In genomic region chr5:14326035-14326909, GRCh38 we compare ENCODE assay signal across 9 cellular contexts.
A peak's percentile ranks its signal among the peaks of the same experiment; 100 is the strongest.
DNase-seq lines count a peak whose midpoint lies in the region; ATAC-seq and TF ChIP-seq lines count a peak whose summit lies in the region.
"Had no signal": no experiment of that assay in that cellular context is flagged by ENCODE, and none has a peak within 500 bp of the region (broad histone marks: within the 10 kb centered on the region; RNA-seq: fewer than 3 reads in every experiment).

No MANE protein-coding gene starts in this region.

- no peak overlapping the region for H3K4me3 Mint-ChIP-seq in activated B cell treated with CpG ODN at 0.5 μM for 24 hours
- H3K4me3 Mint-ChIP-seq: activated T-cell treated with anti-CD3 and anti-CD28 coated beads, Interleukin-2, amount 50 U/mL, for 4 hours had no signal

- H3K36me3 Mint-ChIP-seq in activated B cell treated with CpG ODN at 0.5 μM for 24 hours (ENCODE audit: low read depth) = peaks cover 64% of the 10 kb centered on the region
- H3K36me3 Mint-ChIP-seq in activated naive CD4-positive, alpha-beta T cell treated with anti-CD3 and anti-CD28 coated beads, Interleukin-2, amount 50 U/mL, for 72 hours = peaks cover 9 to 10% of the 10 kb centered on the region in 2 donors

- TF ChIP-seq CTCF in BE2C (IDR thresholded peaks at IDR 0.05; ENCODE audit: low read depth, low read length) (peak; percentile 59), activated B cell treated with CpG ODN at 0.5 μM for 24 hours (IDR thresholded peaks at IDR 0.05) (no peak), ovary (IDR thresholded peaks at IDR 0.05) (no peak)

- H3K4me1 Mint-ChIP-seq in activated B cell treated with CpG ODN at 0.5 μM for 24 hours = peaks cover 34% of the 10 kb centered on the region

- TF ChIP-seq POLR2A in ovary (IDR thresholded peaks at IDR 0.05) = no peak

- H3K4me1 ChIP-seq in BE2C (peaks cover 15% of the 10 kb centered on the region), ovary (ENCODE audit: insufficient read depth) (peaks cover 16% of the 10 kb centered on the region)

- TF ChIP-seq EP300 in ovary (IDR thresholded peaks at IDR 0.05) = no peak

- H3K27me3 ChIP-seq in BE2C = no peaks in the 10 kb centered on the region
- H3K27me3 ChIP-seq in ovary = no peaks in the 10 kb centered on the region

- H3K9me3 ChIP-seq in BE2C = no peaks in the 10 kb centered on the region
- no peaks in the 10 kb centered on the region for H3K9me3 ChIP-seq in ovary

- H3K27me3 Mint-ChIP-seq in activated B cell treated with CpG ODN at 0.5 μM for 24 hours = no peaks in the 10 kb centered on the region

- H3K27ac ChIP-seq in ovary = no peak overlapping the region

- no peaks in the 10 kb centered on the region for H3K9me3 Mint-ChIP-seq in activated B cell treated with CpG ODN at 0.5 μM for 24 hours
- peaks cover 4 to 8% of the 10 kb centered on the region in 2 donors for H3K9me3 Mint-ChIP-seq in activated naive CD4-positive, alpha-beta T cell treated with anti-CD3 and anti-CD28 coated beads, Interleukin-2, amount 50 U/mL, for 72 hours

- POLR2A ChIA-PET in activated B cell treated with CpG ODN at 0.5 μM for 24 hours (lab: Charles Lee) = no interaction called here

- DNase-seq in BE2C = peak; percentile 65
- DNase-seq in HUDEP-2 (lab: John Stamatoyannopoulos, UW; ENCODE audit: unreplicated experiment in 76 of 76) = peak in 56 of 76 experiments; percentile 3 to 59 (median 20)
- no peak for DNase-seq in activated B cell treated with CpG ODN at 0.5 μM for 24 hours
- DNase-seq in left lobe of liver (ENCODE audit: low spot score) = no peak
- DNase-seq in activated naive CD4-positive, alpha-beta T cell treated with anti-CD3 and anti-CD28 coated beads, Interleukin-2, amount 50 U/mL, for 72 hours (ENCODE audit: low spot score in 2 of 2) = no peak
- DNase-seq in ovary = no peak
- DNase-seq in NCI-H1092 (lab: John Stamatoyannopoulos, UW) = no peak
- DNase-seq: activated T-cell treated with anti-CD3 and anti-CD28 coated beads, Interleukin-2, amount 50 U/mL, for 4 hours had no signal

- 58 to 69% (median 67%) methylated on average over 10 of the region's 10 CpGs for WGBS in ovary, 3 donors

- ATAC-seq in activated B cell treated with CpG ODN at 0.5 μM for 24 hours (ENCODE audit: low read depth) (peak; percentile 53), left lobe of liver (peak; percentile 85), GM21526 (IDR thresholded peaks at IDR 0.05; ENCODE audit: low FRiP score, unreplicated experiment) (no peak)
- ATAC-seq in activated naive CD4-positive, alpha-beta T cell treated with anti-CD3 and anti-CD28 coated beads, Interleukin-2, amount 50 U/mL, for 72 hours = no peak
- ATAC-seq: activated T-cell treated with anti-CD3 and anti-CD28 coated beads, Interleukin-2, amount 50 U/mL, for 4 hours had no signal

- H3K4me3 ChIP-seq in BE2C (ENCODE audit: low read depth, low read length) (no peak overlapping the region), ovary (no peak overlapping the region)

- peak overlapping the region; percentile 0 for H3K27ac Mint-ChIP-seq in activated B cell treated with CpG ODN at 0.5 μM for 24 hours
- no peak overlapping the region for H3K27ac Mint-ChIP-seq in activated naive CD4-positive, alpha-beta T cell treated with anti-CD3 and anti-CD28 coated beads, Interleukin-2, amount 50 U/mL, for 72 hours

- peaks cover 10% of the 10 kb centered on the region for H3K36me3 ChIP-seq in BE2C
- no peaks in the 10 kb centered on the region for H3K36me3 ChIP-seq in ovary

- intact Hi-C loops in activated B cell treated with CpG ODN at 0.5 μM for 24 hours (cut with micrococcal nuclease) = loop anchor here (1.0 kb wide), 2 partner anchors 26 to 38 kb away; no protein-coding TSS in a partner anchor
- intact Hi-C loops in ovary (cut with DNase I) = no loop called here

- CTCF ChIA-PET in activated B cell treated with CpG ODN at 0.5 μM for 24 hours (lab: Charles Lee) = interaction anchor here (0.5 to 3.8 kb wide), 12 partner anchors 12 to 328 kb away, joined by 3 to 26 read pairs (median 4); no protein-coding TSS in a partner anchor

Comparison
In these comparisons a context has a peak if more than half of its experiments do, and no peak if none do; other contexts are left out.
1. DNase-seq: peak in BE2C (single experiment) and HUDEP-2 (56 of 76); none in activated B cell treated with CpG ODN at 0.5 μM for 24 hours (single experiment), left lobe of liver (single experiment), activated naive CD4-positive, alpha-beta T cell treated with anti-CD3 and anti-CD28 coated beads, Interleukin-2, amount 50 U/mL, for 72 hours (0 of 2), ovary (0 of 5) and NCI-H1092 (single experiment).
2. ATAC-seq: peak in activated B cell treated with CpG ODN at 0.5 μM for 24 hours (single experiment) and left lobe of liver (single experiment); none in activated naive CD4-positive, alpha-beta T cell treated with anti-CD3 and anti-CD28 coated beads, Interleukin-2, amount 50 U/mL, for 72 hours (0 of 2) and GM21526 (single experiment).